ENCODE assay signal across 19 cellular contexts in genomic region chr1:230821346-230821745, GRCh38. TPM values are rescaled to one million over a fixed set of nuclear protein-coding genes. Genes with fewer than 3 reads are reported as not detected.
A peak's percentile ranks its signal among the peaks of the same experiment; 100 is the strongest.
DNase-seq lines count a peak whose midpoint lies in the region; ATAC-seq and TF ChIP-seq lines count a peak whose summit lies in the region.
"Had no signal": no experiment of that assay in that cellular context is flagged by ENCODE, and none has a peak within 500 bp of the region (broad histone marks: within the 10 kb centered on the region; RNA-seq: fewer than 3 reads in every experiment).

No MANE protein-coding gene starts in this region.

- DNase-seq in activated CD8-positive, alpha-beta memory T cell treated with anti-CD3 and anti-CD28 coated beads for 24 hours = peak; percentile 24
- no peak for DNase-seq in activated CD8-positive, alpha-beta memory T cell treated with anti-CD3 and anti-CD28 coated beads, Interleukin-2, amount 50 U/mL, for 4 hours
- DNase-seq in ecto neural progenitor cell (ENCODE audit: low spot score) (peak; percentile 22), mucosa of gallbladder (ENCODE audit: low spot score) (peak; percentile 4), type B pancreatic cell (ENCODE audit: extremely low spot score, unreplicated experiment) (peak; percentile 48), spleen (no peak), left ventricle myocardium superior (no peak)
- DNase-seq: 8988T; Caco-2; CD4-positive, alpha-beta T cell; DMS153; GDM1; KBM-7; NCI-H1694 treated with DMSO at 0.1 percent for 48 hours; NCI-H510A treated with DMSO at 0.1 percent for 48 hours; NCI-H774 had no signal

- H3K36me3 ChIP-seq in spleen = no peaks in the 10 kb centered on the region

- peaks cover 0 to 6% (median 0%) of the 10 kb centered on the region in 6 donors for H3K4me1 ChIP-seq in spleen
- H3K4me1 ChIP-seq: Caco-2 had no signal

- H3K36me3 Mint-ChIP-seq in type B pancreatic cell = no peaks in the 10 kb centered on the region

- no peak overlapping the region for H3K4me3 ChIP-seq in spleen

- H3K9me3 Mint-ChIP-seq in type B pancreatic cell = no peaks in the 10 kb centered on the region
- H3K9me3 Mint-ChIP-seq: CD4-positive, alpha-beta T cell had no signal

- H3K4me1 Mint-ChIP-seq in type B pancreatic cell (ENCODE audit: unreplicated experiment) = peaks cover 36% of the 10 kb centered on the region
- H3K4me1 Mint-ChIP-seq: B cell had no signal

- no peak overlapping the region for H3K27ac ChIP-seq in spleen

- H3K9me3 ChIP-seq in spleen = no peaks in the 10 kb centered on the region
- H3K9me3 ChIP-seq: Caco-2 had no signal

- no peak overlapping the region for H3K27ac Mint-ChIP-seq in type B pancreatic cell
- H3K27ac Mint-ChIP-seq: B cell; CD4-positive, alpha-beta T cell had no signal

- ATAC-seq in GM21528 (IDR thresholded peaks at IDR 0.05; ENCODE audit: low FRiP score, unreplicated experiment) (no peak), left ventricle myocardium superior (no peak)
- ATAC-seq: HepG2 had no signal

- intact Hi-C loops in spleen (cut with DNase I; ENCODE audit: low total_unique reads) = no loop called here
- intact Hi-C loops in left ventricle myocardium superior (cut with micrococcal nuclease) = no loop called here

- peaks cover 0 to 3% (median 0%) of the 10 kb centered on the region in 7 donors for H3K27me3 ChIP-seq in spleen (replicated peaks in 1 of 7)

- H3K27me3 Mint-ChIP-seq in type B pancreatic cell = no peaks in the 10 kb centered on the region

- no peak overlapping the region for H3K4me3 Mint-ChIP-seq in type B pancreatic cell
- H3K4me3 Mint-ChIP-seq: B cell; CD4-positive, alpha-beta T cell had no signal

- no peak for TF ChIP-seq POLR2A in spleen (IDR thresholded peaks at IDR 0.05)

- WGBS in spleen, 5 donors = 67 to 85% (median 72%) methylated on average over 4 of the region's 4 CpGs

- TF ChIP-seq CTCF in type B pancreatic cell (conservative IDR thresholded peaks at IDR 0.05) = no peak
- no peak for TF ChIP-seq CTCF in spleen (IDR thresholded peaks at IDR 0.05 in 8 of 11, conservative IDR thresholded peaks at IDR 0.05 in 3 of 11)

RNA-seq across cellular contexts. Expression of gene C1orf198, which starts 47.0 kb away (rescaled TPM):
- total RNA-seq in mucosa of gallbladder = 152 TPM
- 42.1 and 62.5 TPM in 2 replicates for total RNA-seq in type B pancreatic cell (ENCODE audit: low replicate concordance)
- 10 to 100 TPM; 13.3 to 32.7 (median 21.3) TPM for total RNA-seq in spleen
- polyA plus RNA-seq in spleen = 10 to 100 TPM in 1 of 3 donors, 1 to 10 TPM in 2; 5.0 to 11.4 (median 8.0) TPM
- total RNA-seq in left ventricle myocardium superior = 49.8 TPM

Comparison
In these comparisons a context has a peak if more than half of its experiments do, and no peak if none do; other contexts are left out.
1. DNase-seq: peak in activated CD8-positive, alpha-beta memory T cell treated with anti-CD3 and anti-CD28 coated beads for 24 hours (single experiment), ecto neural progenitor cell (single experiment), mucosa of gallbladder (single experiment) and type B pancreatic cell (single experiment); none in activated CD8-positive, alpha-beta memory T cell treated with anti-CD3 and anti-CD28 coated beads, Interleukin-2, amount 50 U/mL, for 4 hours (single experiment), spleen (single experiment) and left ventricle myocardium superior (single experiment).